26 cellular contexts compared by ENCODE assay signal in the genomic region with DNA sequence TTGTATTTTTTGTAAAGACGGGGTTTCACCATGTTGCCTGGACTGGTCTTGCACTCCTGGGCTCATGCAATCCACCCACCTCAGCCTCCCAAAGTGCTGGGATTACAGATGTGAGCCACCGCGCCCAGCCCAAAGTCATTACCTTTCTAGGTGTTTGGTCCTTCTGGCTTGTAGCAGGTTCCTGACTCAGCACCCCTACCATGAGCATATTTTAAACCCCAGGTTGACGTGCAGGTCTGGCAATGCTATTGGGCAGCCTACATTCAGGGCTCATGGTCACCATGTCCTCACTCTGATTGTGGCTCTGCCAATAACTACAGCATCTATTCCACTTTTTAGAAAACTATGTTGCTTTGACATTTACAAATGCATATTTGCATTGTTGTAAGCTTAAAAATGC. TPM values are rescaled to one million over a fixed set of nuclear protein-coding genes. Genes with fewer than 3 reads are reported as not detected.
"Had no signal": no experiment of that assay in that cellular context is flagged by ENCODE, and none has a peak within 500 bp of the region (broad histone marks: within the 10 kb centered on the region; RNA-seq: fewer than 3 reads in every experiment).

No MANE protein-coding gene starts in this region.

- H3K27ac Mint-ChIP-seq: activated CD4-positive, alpha-beta memory T cell treated with anti-CD3 and anti-CD28 coated beads for 36 hours; activated CD4-positive, alpha-beta T cell treated with anti-CD3 and anti-CD28 coated beads, Interleukin-2, amount 10 ng/mL, durations not matched to agents 7 days and 5 days; activated naive CD4-positive, alpha-beta T cell treated with anti-CD3 and anti-CD28 coated beads, Interleukin-2, amount 50 U/mL, for 72 hours; activated naive CD8-positive, alpha-beta T cell treated with anti-CD3 and anti-CD28 coated beads, Interleukin-2, amount 50 U/mL, for 24 hours; brain had no signal

- H3K4me3 Mint-ChIP-seq: activated CD4-positive, alpha-beta memory T cell treated with anti-CD3 and anti-CD28 coated beads for 36 hours; activated CD4-positive, alpha-beta T cell treated with anti-CD3 and anti-CD28 coated beads, Interleukin-2, amount 10 ng/mL, durations not matched to agents 7 days and 5 days; activated naive CD8-positive, alpha-beta T cell treated with anti-CD3 and anti-CD28 coated beads, Interleukin-2, amount 50 U/mL, for 24 hours; activated T-cell treated with anti-CD3 and anti-CD28 coated beads, Interleukin-2, amount 50 U/mL, for 4 hours; brain had no signal

- H3K36me3 ChIP-seq: ascending aorta, MG63, SJCRH30 had no signal

- H3K9ac ChIP-seq: SK-N-SH had no signal

- H3K27ac ChIP-seq: ascending aorta, SJCRH30, VCaP had no signal

- H3K36me3 Mint-ChIP-seq: activated CD4-positive, alpha-beta memory T cell treated with anti-CD3 and anti-CD28 coated beads for 36 hours; activated naive CD4-positive, alpha-beta T cell treated with anti-CD3 and anti-CD28 coated beads, Interleukin-2, amount 50 U/mL, for 72 hours; brain had no signal

- H3K9me3 Mint-ChIP-seq: activated CD4-positive, alpha-beta memory T cell treated with anti-CD3 and anti-CD28 coated beads for 36 hours; activated CD4-positive, alpha-beta T cell treated with anti-CD3 and anti-CD28 coated beads, Interleukin-2, amount 10 ng/mL, durations not matched to agents 7 days and 5 days; activated naive CD4-positive, alpha-beta T cell treated with anti-CD3 and anti-CD28 coated beads, Interleukin-2, amount 50 U/mL, for 72 hours; activated naive CD8-positive, alpha-beta T cell treated with anti-CD3 and anti-CD28 coated beads, Interleukin-2, amount 50 U/mL, for 24 hours; activated T-cell treated with anti-CD3 and anti-CD28 coated beads, Interleukin-2, amount 50 U/mL, for 4 hours had no signal

- H3K27me3 ChIP-seq: ascending aorta, MG63, SJCRH30 had no signal

- H3K9me3 ChIP-seq: ascending aorta, MG63, SJCRH30, SK-N-SH had no signal

- ATAC-seq: activated naive CD4-positive, alpha-beta T cell treated with anti-CD3 and anti-CD28 coated beads, Interleukin-2, amount 50 U/mL, for 72 hours; activated naive CD8-positive, alpha-beta T cell treated with anti-CD3 and anti-CD28 coated beads, Interleukin-2, amount 50 U/mL, for 24 hours; activated T-cell treated with anti-CD3 and anti-CD28 coated beads, Interleukin-2, amount 50 U/mL, for 4 hours had no signal

- H3K4me3 ChIP-seq: ascending aorta, MG63, SJCRH30 had no signal

- DNase-seq: activated CD4-positive, alpha-beta memory T cell treated with anti-CD3 and anti-CD28 coated beads for 36 hours; activated CD4-positive, alpha-beta T cell treated with anti-CD3 and anti-CD28 coated beads, Interleukin-2, amount 10 ng/mL, durations not matched to agents 7 days and 5 days; activated CD4-positive, CD25-positive, alpha-beta regulatory T cell; activated CD8-positive, alpha-beta memory T cell treated with anti-CD3 and anti-CD28 coated beads for 24 hours; activated effector memory CD4-positive, alpha-beta T cell treated with anti-CD3 and anti-CD28 coated beads, Interleukin-2, amount 50 U/mL, for 16 hours; activated naive CD4-positive, alpha-beta T cell treated with Interleukin-2 at 50 U/mL for 16 hours; activated naive CD8-positive, alpha-beta T cell treated with anti-CD3 and anti-CD28 coated beads, Interleukin-2, amount 50 U/mL, for 24 hours; activated T-cell treated with anti-CD3 and anti-CD28 coated beads, Interleukin-2, amount 50 U/mL, for 4 hours; amniotic stem cell; MG63; NCI-H1105; NCI-H1436; NCI-H1694 treated with DMSO at 0.1 percent for 48 hours; NCI-H2029 treated with DMSO at 0.1 percent for 48 hours; NCI-H345; NCI-H510A; NCI-H526 treated with DMSO at 0.1 percent for 48 hours; NCI-H82; SJCRH30; SK-N-SH; T-helper 1 cell had no signal

- H3K27me3 Mint-ChIP-seq: activated naive CD8-positive, alpha-beta T cell treated with anti-CD3 and anti-CD28 coated beads, Interleukin-2, amount 50 U/mL, for 24 hours; brain had no signal

RNA-seq across cellular contexts. Expression of a gene that starts 59.4 kb away (rescaled TPM):
- total RNA-seq: ascending aorta, OCI-LY7 had no signal
- polyA plus RNA-seq: SK-N-SH had no signal
